Comparison of ENCODE assay signal across 6 cellular contexts in genomic region chr12:6970096-6970527, GRCh38. TPM values are rescaled to one million over a fixed set of nuclear protein-coding genes. Genes with fewer than 3 reads are reported as not detected.
DNase-seq lines count a peak whose midpoint lies in the region; FAIRE-seq and TF ChIP-seq lines count a peak whose summit lies in the region.

No MANE protein-coding gene starts in this region.

- no peak for TF ChIP-seq CTCF in GM13976 (IDR thresholded peaks at IDR 0.05; ENCODE audit: borderline replicate concordance, control extremely low read depth, extremely low read depth, insufficient read depth, missing control alignments)

- H3K36me3 ChIP-seq in H7 (replicated peaks; ENCODE audit: control insufficient read depth, insufficient read depth, low read length) (peaks cover 45% of the 10 kb centered on the region), SK-N-MC (ENCODE audit: insufficient read depth, low read length) (peaks cover 70% of the 10 kb centered on the region), iPS-18a (ENCODE audit: control insufficient read depth, low read depth, low read length) (peaks cover 54% of the 10 kb centered on the region)

- H3K9ac ChIP-seq in SK-N-MC (ENCODE audit: insufficient read length): peak overlapping the region; percentile 98
- H3K9ac ChIP-seq in iPS-18a (ENCODE audit: low read length): peak overlapping the region; percentile 99

- H3K4me3 ChIP-seq in H7 (ENCODE audit: insufficient read depth, low read depth, low read length) (peak overlapping the region; percentile 75), SK-N-MC (peak overlapping the region; percentile 100), iPS-18a (ENCODE audit: low read length) (peak overlapping the region; percentile 99)

- H3K27ac ChIP-seq in SK-N-MC (peak overlapping the region; percentile 56), iPS-18a (ENCODE audit: low read length) (peak overlapping the region; percentile 86)

- DNase-seq in H7 (no peak), SK-N-MC (ENCODE audit: low read depth, low spot score) (no peak), GM13976 (ENCODE audit: low spot score) (no peak), GM19239 (ENCODE audit: insufficient read length, low spot score) (no peak), retina (no peak)

- H3K4me1 ChIP-seq in iPS-18a (ENCODE audit: control insufficient read depth, low read depth, low read length): peaks cover 8% of the 10 kb centered on the region

- no peak for FAIRE-seq in GM19239 (lab: Jason Lieb, UNC)

- H3K9me3 ChIP-seq in SK-N-MC (ENCODE audit: low read depth, low read length) (no peaks in the 10 kb centered on the region), iPS-18a (ENCODE audit: control insufficient read depth, low read depth, low read length) (no peaks in the 10 kb centered on the region)

- H3K27me3 ChIP-seq in H7 (ENCODE audit: control insufficient read depth, insufficient read depth, low read length): no peaks in the 10 kb centered on the region
- no peaks in the 10 kb centered on the region for H3K27me3 ChIP-seq in iPS-18a (ENCODE audit: control insufficient read depth, insufficient read depth, low read length)

- in situ Hi-C loops in GM13976 (cut with MboI; ENCODE audit: low sequenced_read_pairs, unreplicated experiment): no loop called here

RNA-seq across cellular contexts. Expression of gene PHB2, which starts 0.4 kb away (rescaled TPM):
- 482 and 560 TPM in 2 replicates for total RNA-seq in H7 (2014; rRNA removed; shearing (Covaris generic))

RNA-seq across cellular contexts. Expression of gene EMG1, which starts 0.6 kb away (rescaled TPM):
- total RNA-seq in H7 (2014; rRNA removed; shearing (Covaris generic)): 56.6 and 59.5 TPM in 2 replicates

RNA-seq across cellular contexts. Expression of gene PTPN6, which starts 19.0 kb away (rescaled TPM):
- 25.0 and 34.3 TPM in 2 replicates for total RNA-seq in H7 (2014; rRNA removed; shearing (Covaris generic))

RNA-seq across cellular contexts. Expression of gene C12orf57, which starts 26.3 kb away (rescaled TPM):
- 136 and 153 TPM in 2 replicates for total RNA-seq in H7 (2014; rRNA removed; shearing (Covaris generic))

RNA-seq across cellular contexts. Expression of gene RNU7-1, which starts 26.5 kb away (rescaled TPM):
- not detected in 2 replicates for total RNA-seq in H7 (2014; rRNA removed; shearing (Covaris generic))
